8 cellular contexts compared by ENCODE assay signal in the genomic region with DNA sequence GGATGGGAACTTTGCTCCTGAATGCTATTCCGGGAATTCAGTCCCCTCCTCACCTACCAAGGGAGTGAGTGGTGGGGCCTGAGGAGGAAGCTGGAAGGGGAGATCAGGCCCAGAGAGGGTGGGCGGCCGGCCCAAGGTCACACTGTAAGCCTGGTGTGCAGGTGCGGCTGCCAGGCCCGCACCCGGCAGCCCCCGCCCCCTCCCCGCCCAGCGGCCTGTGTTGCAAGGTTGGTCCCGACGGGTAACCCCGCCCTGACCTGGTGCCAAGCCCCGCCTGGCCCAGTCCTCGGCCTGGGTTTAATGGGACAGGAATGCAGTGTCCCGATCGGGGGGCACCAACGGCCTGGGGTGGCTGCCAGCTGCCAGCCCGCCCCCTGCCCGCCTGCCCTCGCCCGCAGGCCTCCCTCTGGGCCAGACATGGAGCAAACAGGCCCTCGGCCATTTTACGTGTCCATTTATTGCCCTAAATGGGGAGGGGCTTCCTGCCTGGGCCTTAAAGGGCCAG. TPM values are rescaled to one million over a fixed set of nuclear protein-coding genes. Genes with fewer than 3 reads are reported as not detected.
A peak's percentile ranks its signal among the peaks of the same experiment; 100 is the strongest.
DNase-seq lines count a peak whose midpoint lies in the region; ATAC-seq and TF ChIP-seq lines count a peak whose summit lies in the region.

No MANE protein-coding gene starts in this region.

- POLR2A ChIA-PET in activated CD8-positive, alpha-beta T cell treated with anti-CD3 and anti-CD28 coated beads for 36 hours (lab: Charles Lee): interaction anchor here (0.8 to 0.9 kb wide), 2 partner anchors 21 to 53 kb away, joined by 3 read pairs; no protein-coding TSS in a partner anchor

- no peak for TF ChIP-seq CTCF in HFF-Myc (IDR thresholded peaks at IDR 0.05; ENCODE audit: low read depth, low read length, missing control alignments)
- no peak for TF ChIP-seq CTCF in activated CD8-positive, alpha-beta T cell treated with anti-CD3 and anti-CD28 coated beads for 36 hours (IDR thresholded peaks at IDR 0.05)

- peak overlapping the region; percentile 73 for H3K4me3 Mint-ChIP-seq in activated CD8-positive, alpha-beta T cell treated with anti-CD3 and anti-CD28 coated beads for 36 hours
- H3K4me3 Mint-ChIP-seq in stimulated activated naive CD8-positive, alpha-beta T cell treated with anti-CD3 and anti-CD28 coated beads, Interleukin-15, Interleukin-2, amounts not matched to agents 100 ng/mL and 50 ng/mL, for 24 hours: peak overlapping the region; percentile 37

- intact Hi-C loops in activated CD8-positive, alpha-beta T cell treated with anti-CD3 and anti-CD28 coated beads for 36 hours (cut with micrococcal nuclease): no loop called here
- intact Hi-C loops in left ventricle myocardium superior (cut with micrococcal nuclease): no loop called here

- no peak for ATAC-seq in activated CD8-positive, alpha-beta T cell treated with anti-CD3 and anti-CD28 coated beads for 36 hours
- ATAC-seq in left ventricle myocardium superior (peak; percentile 32), HG02981 (IDR thresholded peaks at IDR 0.05; ENCODE audit: unreplicated experiment) (no peak), SK-N-SH treated with all-trans-retinoic acid at 6 μM for 48 hours (no peak)

- H3K27me3 Mint-ChIP-seq in activated CD8-positive, alpha-beta T cell treated with anti-CD3 and anti-CD28 coated beads for 36 hours: no peaks in the 10 kb centered on the region
- H3K27me3 Mint-ChIP-seq in stimulated activated naive CD8-positive, alpha-beta T cell treated with anti-CD3 and anti-CD28 coated beads, Interleukin-15, Interleukin-2, amounts not matched to agents 100 ng/mL and 50 ng/mL, for 24 hours: no peaks in the 10 kb centered on the region

- no peak for DNase-seq in HFF-Myc (ENCODE audit: extremely low read depth, low read depth)
- DNase-seq in activated CD8-positive, alpha-beta T cell treated with anti-CD3 and anti-CD28 coated beads for 36 hours: peak; percentile 57
- DNase-seq in left ventricle myocardium superior: peak; percentile 90
- no peak for DNase-seq in NCI-H446 (lab: John Stamatoyannopoulos, UW)
- DNase-seq in activated naive CD4-positive, alpha-beta T cell treated with anti-CD3 and anti-CD28 coated beads, Interleukin-2, amount 50 U/mL, for 16 hours: no peak

- CTCF ChIA-PET in activated CD8-positive, alpha-beta T cell treated with anti-CD3 and anti-CD28 coated beads for 36 hours (lab: Charles Lee): interaction anchor here (0.6 kb wide), 1 partner anchor 79 kb away, joined by 3 read pairs; no protein-coding TSS in a partner anchor

- no peaks in the 10 kb centered on the region for H3K9me3 Mint-ChIP-seq in activated CD8-positive, alpha-beta T cell treated with anti-CD3 and anti-CD28 coated beads for 36 hours
- no peaks in the 10 kb centered on the region for H3K9me3 Mint-ChIP-seq in stimulated activated naive CD8-positive, alpha-beta T cell treated with anti-CD3 and anti-CD28 coated beads, Interleukin-15, Interleukin-2, amounts not matched to agents 100 ng/mL and 50 ng/mL, for 24 hours

- peak overlapping the region; percentile 93 for H3K4me3 ChIP-seq in HFF-Myc (replicated peaks; ENCODE audit: low read depth, low read length)

- H3K36me3 Mint-ChIP-seq in activated CD8-positive, alpha-beta T cell treated with anti-CD3 and anti-CD28 coated beads for 36 hours (ENCODE audit: low read depth): peaks cover 21% of the 10 kb centered on the region
- peaks cover 9% of the 10 kb centered on the region for H3K36me3 Mint-ChIP-seq in stimulated activated naive CD8-positive, alpha-beta T cell treated with anti-CD3 and anti-CD28 coated beads, Interleukin-15, Interleukin-2, amounts not matched to agents 100 ng/mL and 50 ng/mL, for 24 hours (ENCODE audit: low read depth)

- peaks cover 43% of the 10 kb centered on the region for H3K4me1 Mint-ChIP-seq in activated CD8-positive, alpha-beta T cell treated with anti-CD3 and anti-CD28 coated beads for 36 hours (ENCODE audit: low read depth)
- peaks cover 59% of the 10 kb centered on the region for H3K4me1 Mint-ChIP-seq in stimulated activated naive CD8-positive, alpha-beta T cell treated with anti-CD3 and anti-CD28 coated beads, Interleukin-15, Interleukin-2, amounts not matched to agents 100 ng/mL and 50 ng/mL, for 24 hours (ENCODE audit: low read depth)

- peak overlapping the region; percentile 90 for H3K27ac Mint-ChIP-seq in activated CD8-positive, alpha-beta T cell treated with anti-CD3 and anti-CD28 coated beads for 36 hours
- peak overlapping the region; percentile 77 for H3K27ac Mint-ChIP-seq in stimulated activated naive CD8-positive, alpha-beta T cell treated with anti-CD3 and anti-CD28 coated beads, Interleukin-15, Interleukin-2, amounts not matched to agents 100 ng/mL and 50 ng/mL, for 24 hours

TF ChIP-seq in SK-N-SH treated with all-trans-retinoic acid at 6 μM for 48 hours, 23 proteins besides CTCF, POLR2A, EP300 and RAD21:
- no peak for TF ChIP-seq TCF4 (CRISPR knock-in tag; IDR thresholded peaks at IDR 0.05; ENCODE audit: borderline replicate concordance)
- no peak for TF ChIP-seq BACH2 (CRISPR knock-in tag; IDR thresholded peaks at IDR 0.05; ENCODE audit: borderline replicate concordance)
- TF ChIP-seq ZNF565 (CRISPR knock-in tag; conservative IDR thresholded peaks at IDR 0.05; ENCODE audit: low read depth): no peak
- TF ChIP-seq ZFP3 (CRISPR knock-in tag; IDR thresholded peaks at IDR 0.05): no peak
- TF ChIP-seq, protein P1, sequence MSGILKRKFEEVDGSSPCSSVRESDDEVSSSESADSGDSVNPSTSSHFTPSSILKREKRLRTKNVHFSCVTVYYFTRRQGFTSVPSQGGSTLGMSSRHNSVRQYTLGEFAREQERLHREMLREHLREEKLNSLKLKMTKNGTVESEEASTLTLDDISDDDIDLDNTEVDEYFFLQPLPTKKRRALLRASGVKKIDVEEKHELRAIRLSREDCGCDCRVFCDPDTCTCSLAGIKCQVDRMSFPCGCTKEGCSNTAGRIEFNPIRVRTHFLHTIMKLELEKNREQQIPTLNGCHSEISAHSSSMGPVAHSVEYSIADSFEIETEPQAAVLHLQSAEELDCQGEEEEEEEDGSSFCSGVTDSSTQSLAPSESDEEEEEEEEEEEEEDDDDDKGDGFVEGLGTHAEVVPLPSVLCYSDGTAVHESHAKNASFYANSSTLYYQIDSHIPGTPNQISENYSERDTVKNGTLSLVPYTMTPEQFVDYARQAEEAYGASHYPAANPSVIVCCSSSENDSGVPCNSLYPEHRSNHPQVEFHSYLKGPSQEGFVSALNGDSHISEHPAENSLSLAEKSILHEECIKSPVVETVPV (CRISPR knock-in tag; IDR thresholded peaks at IDR 0.05): no peak
- no peak for TF ChIP-seq CREB5 (CRISPR knock-in tag; IDR thresholded peaks at IDR 0.05; ENCODE audit: low read depth)
- TF ChIP-seq TOX (CRISPR knock-in tag; IDR thresholded peaks at IDR 0.05; ENCODE audit: borderline replicate concordance): no peak
- TF ChIP-seq ZC3H10 (CRISPR knock-in tag; IDR thresholded peaks at IDR 0.05): no peak
- no peak for TF ChIP-seq RARB (CRISPR knock-in tag; IDR thresholded peaks at IDR 0.05)
- TF ChIP-seq ISL1 (CRISPR knock-in tag; IDR thresholded peaks at IDR 0.05): no peak
- TF ChIP-seq, protein P2, sequence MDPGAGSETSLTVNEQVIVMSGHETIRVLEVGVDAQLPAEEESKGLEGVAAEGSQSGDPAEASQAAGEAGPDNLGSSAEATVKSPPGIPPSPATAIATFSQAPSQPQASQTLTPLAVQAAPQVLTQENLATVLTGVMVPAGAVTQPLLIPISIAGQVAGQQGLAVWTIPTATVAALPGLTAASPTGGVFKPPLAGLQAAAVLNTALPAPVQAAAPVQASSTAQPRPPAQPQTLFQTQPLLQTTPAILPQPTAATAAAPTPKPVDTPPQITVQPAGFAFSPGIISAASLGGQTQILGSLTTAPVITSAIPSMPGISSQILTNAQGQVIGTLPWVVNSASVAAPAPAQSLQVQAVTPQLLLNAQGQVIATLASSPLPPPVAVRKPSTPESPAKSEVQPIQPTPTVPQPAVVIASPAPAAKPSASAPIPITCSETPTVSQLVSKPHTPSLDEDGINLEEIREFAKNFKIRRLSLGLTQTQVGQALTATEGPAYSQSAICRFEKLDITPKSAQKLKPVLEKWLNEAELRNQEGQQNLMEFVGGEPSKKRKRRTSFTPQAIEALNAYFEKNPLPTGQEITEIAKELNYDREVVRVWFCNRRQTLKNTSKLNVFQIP (CRISPR knock-in tag; IDR thresholded peaks at IDR 0.05; ENCODE audit: borderline replicate concordance, low read depth): no peak
- no peak for TF ChIP-seq ZNF8 (CRISPR knock-in tag; IDR thresholded peaks at IDR 0.05)
- TF ChIP-seq CSDC2 (CRISPR knock-in tag; IDR thresholded peaks at IDR 0.05): no peak

RNA-seq across cellular contexts. Expression of gene ZBTB7A, which starts 5.5 kb away (rescaled TPM):
- 10 to 100 TPM; 46.6 TPM for total RNA-seq in activated CD8-positive, alpha-beta T cell treated with anti-CD3 and anti-CD28 coated beads for 36 hours
- total RNA-seq in left ventricle myocardium superior: 35.2 TPM

RNA-seq across cellular contexts. Expression of gene PIAS4, which starts 53.7 kb away (rescaled TPM):
- 10 to 100 TPM; 22.2 TPM for total RNA-seq in activated CD8-positive, alpha-beta T cell treated with anti-CD3 and anti-CD28 coated beads for 36 hours
- total RNA-seq in left ventricle myocardium superior: 19.8 TPM

Comparison
In these comparisons a context has a peak if more than half of its experiments do, and no peak if none do; other contexts are left out.
1. DNase-seq: peak in activated CD8-positive, alpha-beta T cell treated with anti-CD3 and anti-CD28 coated beads for 36 hours (single experiment) and left ventricle myocardium superior (single experiment); none in HFF-Myc (single experiment), NCI-H446 (0 of 2) and activated naive CD4-positive, alpha-beta T cell treated with anti-CD3 and anti-CD28 coated beads, Interleukin-2, amount 50 U/mL, for 16 hours (single experiment).